ENCODE assay signal across 23 cellular contexts in the genomic region with DNA sequence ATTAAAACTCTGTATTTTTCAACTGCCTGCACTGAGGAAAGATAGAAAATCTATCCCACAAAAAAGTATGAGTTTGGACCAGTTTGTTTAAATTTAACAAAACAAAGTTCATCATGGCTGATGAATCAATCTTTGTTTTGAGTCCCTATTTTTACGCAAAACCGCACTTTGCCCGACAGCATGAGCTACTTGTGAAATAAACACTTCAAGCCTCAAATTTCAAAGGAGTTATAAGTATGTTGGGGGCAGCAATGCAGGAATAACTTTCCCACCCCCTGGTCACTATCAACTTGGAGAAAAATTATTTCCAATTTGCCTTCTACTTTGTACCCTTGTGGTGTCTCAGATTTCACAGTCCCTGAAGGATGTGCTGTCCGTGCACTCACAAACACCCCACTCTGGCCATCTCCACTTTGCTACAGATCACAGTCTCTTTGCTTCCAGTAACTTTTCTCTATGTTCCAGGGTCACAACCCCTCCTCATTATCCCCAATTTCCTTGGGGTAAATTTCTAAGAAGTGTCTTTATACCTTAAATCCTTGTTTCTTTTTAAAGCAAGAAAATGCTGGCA.
"Had no signal": no experiment of that assay in that cellular context is flagged by ENCODE, and none has a peak within 500 bp of the region (broad histone marks: within the 10 kb centered on the region; RNA-seq: fewer than 3 reads in every experiment).

No MANE protein-coding gene starts in this region.

- H3K9me3 ChIP-seq: esophagus muscularis mucosa, gastrocnemius medialis, heart right ventricle, left ventricle myocardium inferior, lower lobe of right lung, mucosa of descending colon had no signal

- H3K9me3 Mint-ChIP-seq: mesothelial cell of epicardium had no signal

- H3K27me3 Mint-ChIP-seq: naive B cell had no signal

- FAIRE-seq: colon, endothelial cell of umbilical vein, islet of Langerhans, keratinocyte had no signal

- H3K36me3 Mint-ChIP-seq: mesothelial cell of epicardium had no signal

- H3K4me3 Mint-ChIP-seq: mesothelial cell of epicardium, naive B cell had no signal

- H3K27me3 ChIP-seq: dorsolateral prefrontal cortex, esophagus muscularis mucosa, foreskin keratinocyte, gastrocnemius medialis, heart right ventricle had no signal

- DNase-seq: dermis blood vessel endothelial cell; dorsolateral prefrontal cortex; effector CD4-positive, alpha-beta T cell; effector memory CD4-positive, alpha-beta T cell; foreskin keratinocyte; gastrocnemius medialis; glutamatergic neuron; head of caudate nucleus; heart right ventricle; hippocampal formation; left cardiac atrium; left ventricle myocardium inferior; lower lobe of right lung; mesenchymal stem cell; mucosa of descending colon; naive B cell had no signal

- ATAC-seq: foreskin keratinocyte, gastrocnemius medialis, heart right ventricle, left cardiac atrium, lower lobe of right lung, mucosa of descending colon had no signal

- H3K27ac ChIP-seq: coronary artery, dorsolateral prefrontal cortex, esophagus muscularis mucosa, foreskin keratinocyte, gastrocnemius medialis, heart right ventricle, left ventricle myocardium inferior, lower lobe of right lung had no signal

- H3K36me3 ChIP-seq: esophagus muscularis mucosa, gastrocnemius medialis, heart right ventricle, left ventricle myocardium inferior, lower lobe of right lung had no signal

- H3K4me3 ChIP-seq: coronary artery, dorsolateral prefrontal cortex, esophagus muscularis mucosa, gastrocnemius medialis, heart right ventricle, left ventricle myocardium inferior, lower lobe of right lung, mucosa of descending colon had no signal

- H3K4me1 ChIP-seq: foreskin keratinocyte, lower lobe of right lung had no signal

- H3K27ac Mint-ChIP-seq: mesothelial cell of epicardium, naive B cell had no signal
